In the genomic region with DNA sequence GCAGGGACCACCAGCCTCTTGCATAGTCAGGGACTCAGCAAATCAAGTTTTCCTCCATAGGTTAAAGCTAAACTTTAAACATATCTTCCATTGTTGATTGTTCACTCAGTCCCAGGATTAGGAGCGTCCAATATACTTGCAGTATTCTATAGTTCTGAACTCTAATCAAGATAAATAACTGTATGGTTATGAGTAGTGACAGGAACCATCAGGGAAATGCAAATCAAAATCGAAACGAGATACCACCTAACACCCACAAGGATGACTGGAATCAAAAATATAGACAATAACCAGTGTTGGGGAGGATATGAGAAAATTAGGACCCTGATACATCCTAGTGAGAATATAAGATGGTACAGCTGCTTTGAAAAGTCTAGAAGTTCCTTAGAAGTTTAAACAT, we compare ENCODE assay signal across 16 cellular contexts.
DNase-seq lines count a peak whose midpoint lies in the region; ATAC-seq and TF ChIP-seq lines count a peak whose summit lies in the region.
"Had no signal": no experiment of that assay in that cellular context is flagged by ENCODE, and none has a peak within 500 bp of the region (broad histone marks: within the 10 kb centered on the region; RNA-seq: fewer than 3 reads in every experiment).

No MANE protein-coding gene starts in this region.

- H3K27ac Mint-ChIP-seq in natural killer cell treated with Interleukin-12 subunit alpha and Interleukin-12 subunit beta and Interleukin-15 and Interleukin-18, amount 100 ng/mL, for 72 hours = peak overlapping the region; percentile 38 to 84
- no peak overlapping the region for H3K27ac Mint-ChIP-seq in natural killer cell
- no peak overlapping the region for H3K27ac Mint-ChIP-seq in activated T-helper 17 cell treated with anti-CD3 and anti-CD28 coated beads, Interleukin-2, amount 50 U/mL, for 72 hours
- H3K27ac Mint-ChIP-seq: CD4-positive, CD25-positive, alpha-beta regulatory T cell; H9 had no signal

- TF ChIP-seq CTCF in natural killer cell (IDR thresholded peaks at IDR 0.05) = no peak

- H3K27me3 Mint-ChIP-seq in natural killer cell treated with Interleukin-12 subunit alpha and Interleukin-12 subunit beta and Interleukin-15 and Interleukin-18, amount 100 ng/mL, for 72 hours = no peaks in the 10 kb centered on the region
- H3K27me3 Mint-ChIP-seq in natural killer cell (ENCODE audit: low read depth in 2 of 2) = peaks cover 0 to 3% of the 10 kb centered on the region in 2 donors
- no peaks in the 10 kb centered on the region for H3K27me3 Mint-ChIP-seq in activated T-helper 17 cell treated with anti-CD3 and anti-CD28 coated beads, Interleukin-2, amount 50 U/mL, for 72 hours

- ATAC-seq in natural killer cell treated with Interleukin-12 subunit alpha and Interleukin-12 subunit beta and Interleukin-15 and Interleukin-18, amount 100 ng/mL, for 72 hours = peak in 1 of 2 donors; percentile 68
- ATAC-seq in natural killer cell = no peak
- peak; percentile 20 for ATAC-seq in activated T-helper 17 cell treated with anti-CD3 and anti-CD28 coated beads, Interleukin-2, amount 50 U/mL, for 72 hours (replicated peaks)
- peak; percentile 50 for ATAC-seq in stimulated activated naive CD8-positive, alpha-beta T cell treated with anti-CD3 and anti-CD28 coated beads, Interleukin-15, Interleukin-2, amounts not matched to agents 100 U/mL and 50 U/mL, for 24 hours

- peaks cover 5% of the 10 kb centered on the region for H3K36me3 Mint-ChIP-seq in natural killer cell treated with Interleukin-12 subunit alpha and Interleukin-12 subunit beta and Interleukin-15 and Interleukin-18, amount 100 ng/mL, for 72 hours
- H3K36me3 Mint-ChIP-seq in natural killer cell = no peaks in the 10 kb centered on the region
- no peaks in the 10 kb centered on the region for H3K36me3 Mint-ChIP-seq in activated T-helper 17 cell treated with anti-CD3 and anti-CD28 coated beads, Interleukin-2, amount 50 U/mL, for 72 hours (ENCODE audit: low read depth)

- H3K9me3 Mint-ChIP-seq in natural killer cell treated with Interleukin-12 subunit alpha and Interleukin-12 subunit beta and Interleukin-15 and Interleukin-18, amount 100 ng/mL, for 72 hours = no peaks in the 10 kb centered on the region
- no peaks in the 10 kb centered on the region for H3K9me3 Mint-ChIP-seq in natural killer cell
- H3K9me3 Mint-ChIP-seq in activated T-helper 17 cell treated with anti-CD3 and anti-CD28 coated beads, Interleukin-2, amount 50 U/mL, for 72 hours = no peaks in the 10 kb centered on the region
- H3K9me3 Mint-ChIP-seq: CD4-positive, CD25-positive, alpha-beta regulatory T cell; CD8-positive, alpha-beta memory T cell; H9 had no signal

- intact Hi-C loops in natural killer cell (cut with micrococcal nuclease) = no loop called here

- peaks cover 23 to 31% of the 10 kb centered on the region in 2 donors for H3K4me1 Mint-ChIP-seq in natural killer cell treated with Interleukin-12 subunit alpha and Interleukin-12 subunit beta and Interleukin-15 and Interleukin-18, amount 100 ng/mL, for 72 hours (ENCODE audit: low read depth in 2 of 2)
- peaks cover 6% of the 10 kb centered on the region in 2 donors for H3K4me1 Mint-ChIP-seq in natural killer cell
- H3K4me1 Mint-ChIP-seq in activated T-helper 17 cell treated with anti-CD3 and anti-CD28 coated beads, Interleukin-2, amount 50 U/mL, for 72 hours = peaks cover 15% of the 10 kb centered on the region
- H3K4me1 Mint-ChIP-seq: H9 had no signal

- no peak for DNase-seq in natural killer cell treated with Interleukin-12 subunit alpha and Interleukin-12 subunit beta and Interleukin-15 and Interleukin-18, amount 100 ng/mL, for 72 hours (ENCODE audit: low spot score)
- DNase-seq in natural killer cell (no peak), HuH-7 (ENCODE audit: low spot score) (no peak), cortex of kidney (lab: John Stamatoyannopoulos, UW) (no peak)
- no peak for DNase-seq in stimulated activated naive CD8-positive, alpha-beta T cell treated with anti-CD3 and anti-CD28 coated beads, Interleukin-15, Interleukin-2, amounts not matched to agents 100 U/mL and 50 U/mL, for 24 hours
- DNase-seq: BE2C; C1 segment of cervical spinal cord; CD4-positive, CD25-positive, alpha-beta regulatory T cell; CD8-positive, alpha-beta memory T cell; COR-L47; DMS 273 treated with DMSO at 0.1 percent for 48 hours; DND-41; EL; GOT3; H9 had no signal

- H3K4me3 Mint-ChIP-seq in natural killer cell treated with Interleukin-12 subunit alpha and Interleukin-12 subunit beta and Interleukin-15 and Interleukin-18, amount 100 ng/mL, for 72 hours = peak overlapping the region; percentile 32
- H3K4me3 Mint-ChIP-seq in natural killer cell = no peak overlapping the region
- H3K4me3 Mint-ChIP-seq in activated T-helper 17 cell treated with anti-CD3 and anti-CD28 coated beads, Interleukin-2, amount 50 U/mL, for 72 hours = no peak overlapping the region
- H3K4me3 Mint-ChIP-seq: CD4-positive, CD25-positive, alpha-beta regulatory T cell; CD8-positive, alpha-beta memory T cell; H9 had no signal

Comparison
In these comparisons a context has a peak if more than half of its experiments do, and no peak if none do; other contexts are left out.
1. H3K27ac Mint-ChIP-seq: peak in natural killer cell treated with Interleukin-12 subunit alpha and Interleukin-12 subunit beta and Interleukin-15 and Interleukin-18, amount 100 ng/mL, for 72 hours (2 of 2); none in natural killer cell (0 of 2) and activated T-helper 17 cell treated with anti-CD3 and anti-CD28 coated beads, Interleukin-2, amount 50 U/mL, for 72 hours (single experiment).
2. ATAC-seq: peak in activated T-helper 17 cell treated with anti-CD3 and anti-CD28 coated beads, Interleukin-2, amount 50 U/mL, for 72 hours (single experiment) and stimulated activated naive CD8-positive, alpha-beta T cell treated with anti-CD3 and anti-CD28 coated beads, Interleukin-15, Interleukin-2, amounts not matched to agents 100 U/mL and 50 U/mL, for 24 hours (single experiment); none in natural killer cell (0 of 3).